Comparison of ENCODE assay signal across 7 cellular contexts in genomic region chr22:22297790-22298653, GRCh38. TPM values are rescaled to one million over a fixed set of nuclear protein-coding genes. Genes with fewer than 3 reads are reported as not detected.
DNase-seq lines count a peak whose midpoint lies in the region; ATAC-seq and TF ChIP-seq lines count a peak whose summit lies in the region.
"Not testable (repeated sequence)": the region's sequence is repeated elsewhere in the genome, so short reads cannot be mapped to it uniquely, and the experiment has no call there.

No MANE protein-coding gene starts in this region.

- H3K9ac ChIP-seq in colonic mucosa (ENCODE audit: low read depth in 2 of 2, low read length in 2 of 2) = peak overlapping the region; percentile 63 to 66

- peak; percentile 59 for DNase-seq in NCI-H774 (lab: John Stamatoyannopoulos, UW)
- DNase-seq in activated CD4-positive, alpha-beta T cell treated with anti-CD3 and anti-CD28 coated beads, Interleukin-2, amount 50 U/mL, for 1 hour = peak; percentile 73
- DNase-seq in colonic mucosa = peak; percentile 56
- peak; percentile 80 for DNase-seq in kidney tubule cell (ENCODE audit: low spot score)
- peak; percentile 92 for DNase-seq in spleen

- H3K27ac ChIP-seq in colonic mucosa (peak overlapping the region; percentile 76), spleen (peak overlapping the region; percentile 69 to 89 (median 84))

- WGBS in spleen, 5 donors = 0 to 4% (median 1%) methylated on average over 30 to 72 of the region's 72 CpGs

- not testable (repeated sequence) for H3K4me1 ChIP-seq in colonic mucosa
- peaks cover 0 to 21% (median 6%) of the 10 kb centered on the region in 6 donors for H3K4me1 ChIP-seq in spleen

- TF ChIP-seq CTCF in colonic mucosa (IDR thresholded peaks at IDR 0.05) = not testable (repeated sequence)
- peak in 8 of 11 experiments; percentile 13 to 54 (median 34) for TF ChIP-seq CTCF in spleen (IDR thresholded peaks at IDR 0.05 in 8 of 11, conservative IDR thresholded peaks at IDR 0.05 in 3 of 11)

- H3K36me3 ChIP-seq in colonic mucosa = not testable (repeated sequence)
- H3K36me3 ChIP-seq in spleen = peaks cover 0 to 21% (median 4%) of the 10 kb centered on the region in 6 donors

- not testable (repeated sequence) for H3K9me3 ChIP-seq in colonic mucosa, spleen

- ATAC-seq in GM18867 (IDR thresholded peaks at IDR 0.05; ENCODE audit: unreplicated experiment) = peak; percentile 100
- ATAC-seq in HG03196 (IDR thresholded peaks at IDR 0.05; ENCODE audit: unreplicated experiment) = peak; percentile 80

- not testable (repeated sequence) for H3K27me3 ChIP-seq in colonic mucosa; spleen (replicated peaks in 1 of 7)

- H3K4me3 ChIP-seq in colonic mucosa (peak overlapping the region; percentile 81), spleen (peak overlapping the region; percentile 66 to 96 (median 78))

- intact Hi-C loops in colonic mucosa (cut with DNase I); spleen (cut with DNase I; ENCODE audit: low total_unique reads): not testable (repeated sequence)

- TF ChIP-seq POLR2A in spleen (IDR thresholded peaks at IDR 0.05) = peak in 1 of 3 donors; percentile 11

RNA-seq across cellular contexts. Expression of gene VPREB1, which starts 53.4 kb away (rescaled TPM):
- not detected for total RNA-seq in colonic mucosa
- total RNA-seq in spleen = not detected
- polyA plus RNA-seq in spleen = 1 to 10 TPM in 1 of 3 donors, under 1 TPM in 2; 0.22 to 9.6 (median 0.30) TPM

Comparison
In these comparisons a context has a peak if more than half of its experiments do, and no peak if none do; other contexts are left out.
1. Peak in every context shown above with its lines: DNase-seq, ATAC-seq, H3K4me3 ChIP-seq and H3K27ac ChIP-seq.